In the genomic region with DNA sequence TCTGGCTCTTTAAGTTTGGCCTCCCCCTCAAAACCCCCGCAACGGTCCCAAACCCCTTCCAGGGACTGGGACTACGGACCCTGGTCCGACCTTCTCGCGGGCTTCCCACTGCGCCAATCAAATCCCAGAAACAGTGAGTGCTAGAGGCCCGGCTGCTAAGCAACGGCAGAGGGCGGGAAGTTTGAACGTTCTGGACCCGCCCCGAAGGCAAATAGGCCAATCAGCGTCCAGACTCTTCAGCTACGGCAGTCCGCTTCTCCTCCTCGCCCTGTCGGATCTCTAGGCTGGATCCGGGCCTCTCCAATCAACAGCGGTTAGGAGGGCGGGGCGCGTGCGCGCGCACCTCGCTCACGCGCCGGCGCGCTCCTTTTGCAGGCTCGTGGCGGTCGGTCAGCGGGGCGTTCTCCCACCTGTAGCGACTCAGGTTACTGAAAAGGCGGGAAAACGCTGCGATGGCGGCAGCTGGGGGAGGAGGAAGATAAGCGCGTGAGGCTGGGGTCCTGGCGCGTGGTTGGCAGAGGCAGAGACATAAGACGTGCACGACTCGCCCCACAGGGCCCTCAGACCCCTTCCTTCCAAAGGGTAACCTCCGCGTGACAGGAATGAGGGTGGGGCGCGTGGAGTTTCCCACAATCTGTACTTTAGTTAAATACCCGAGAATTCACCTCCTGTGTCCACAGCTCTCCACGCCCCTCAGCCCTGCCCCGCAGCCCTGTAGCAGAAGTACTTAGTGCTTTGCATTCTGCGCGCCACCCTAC, we compare ENCODE assay signal across 1 cellular context.
A peak's percentile ranks its signal among the peaks of the same experiment; 100 is the strongest.
TF ChIP-seq lines count a peak whose summit lies in the region.

TSS of gene MSH5 (plus strand) at position 367 of the 758 bp plus-strand sequence. CDS start 462 bp downstream, outside the sequence.

TF ChIP-seq in HepG2, 621 proteins besides CTCF, POLR2A, EP300 and RAD21 (continued from another document and continues in another):
- TF ChIP-seq, protein P1, sequence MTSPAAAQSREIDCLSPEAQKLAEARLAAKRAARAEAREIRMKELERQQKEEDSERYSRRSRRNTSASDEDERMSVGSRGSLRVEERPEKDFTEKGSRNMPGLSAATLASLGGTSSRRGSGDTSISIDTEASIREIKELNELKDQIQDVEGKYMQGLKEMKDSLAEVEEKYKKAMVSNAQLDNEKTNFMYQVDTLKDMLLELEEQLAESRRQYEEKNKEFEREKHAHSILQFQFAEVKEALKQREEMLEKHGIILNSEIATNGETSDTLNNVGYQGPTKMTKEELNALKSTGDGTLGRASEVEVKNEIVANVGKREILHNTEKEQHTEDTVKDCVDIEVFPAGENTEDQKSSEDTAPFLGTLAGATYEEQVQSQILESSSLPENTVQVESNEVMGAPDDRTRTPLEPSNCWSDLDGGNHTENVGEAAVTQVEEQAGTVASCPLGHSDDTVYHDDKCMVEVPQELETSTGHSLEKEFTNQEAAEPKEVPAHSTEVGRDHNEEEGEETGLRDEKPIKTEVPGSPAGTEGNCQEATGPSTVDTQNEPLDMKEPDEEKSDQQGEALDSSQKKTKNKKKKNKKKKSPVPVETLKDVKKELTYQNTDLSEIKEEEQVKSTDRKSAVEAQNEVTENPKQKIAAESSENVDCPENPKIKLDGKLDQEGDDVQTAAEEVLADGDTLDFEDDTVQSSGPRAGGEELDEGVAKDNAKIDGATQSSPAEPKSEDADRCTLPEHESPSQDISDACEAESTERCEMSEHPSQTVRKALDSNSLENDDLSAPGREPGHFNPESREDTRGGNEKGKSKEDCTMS (CRISPR knock-in tag; conservative IDR thresholded peaks at IDR 0.05): no peak
- TF ChIP-seq MTA3 (CRISPR knock-in tag; IDR thresholded peaks at IDR 0.05) (peak; percentile 38; the same call in 1 of the 2 replicates), ZNF766 (CRISPR knock-in tag; IDR thresholded peaks at IDR 0.05; ENCODE audit: borderline replicate concordance) (peak; percentile 93; the same call in 1 of the 2 replicates), AHR (CRISPR knock-in tag; IDR thresholded peaks at IDR 0.05) (peak; percentile 89; the same call in 1 of the 2 replicates), ZNF562 (CRISPR knock-in tag; IDR thresholded peaks at IDR 0.05; ENCODE audit: borderline replicate concordance) (peak; percentile 96), RFXAP (CRISPR knock-in tag; IDR thresholded peaks at IDR 0.05; ENCODE audit: borderline replicate concordance) (peak; percentile 98), AGO2 (optimal IDR thresholded peaks at IDR 0.05; ENCODE audit: low read depth, low read length) (peak; percentile 78), GABPB1 (CRISPR knock-in tag; IDR thresholded peaks at IDR 0.05) (peak; percentile 81), ZNF20 (CRISPR knock-in tag; IDR thresholded peaks at IDR 0.05) (peak; percentile 91), ZNF225 (CRISPR knock-in tag; IDR thresholded peaks at IDR 0.05) (peak; percentile 77; the same call in 1 of the 2 replicates), ZFYVE20 (CRISPR knock-in tag; IDR thresholded peaks at IDR 0.05; ENCODE audit: borderline replicate concordance, low read depth) (peak; percentile 95), ZNF740 (CRISPR knock-in tag; IDR thresholded peaks at IDR 0.05) (0 out of 2 replicates have a peak, but pooled peaks have one; percentile 73), ZNF607 (CRISPR knock-in tag; IDR thresholded peaks at IDR 0.05; ENCODE audit: borderline replicate concordance) (peak; percentile 97), ZFP37 (CRISPR knock-in tag; IDR thresholded peaks at IDR 0.05; ENCODE audit: borderline replicate concordance) (peak; percentile 84; the same call in 1 of the 2 replicates), HOXD1 (CRISPR knock-in tag; IDR thresholded peaks at IDR 0.05) (peak; percentile 32), MBNL3 (CRISPR knock-in tag; conservative IDR thresholded peaks at IDR 0.05) (no peak), NR2F1 (CRISPR knock-in tag; IDR thresholded peaks at IDR 0.05) (0 out of 4 replicates have a peak, but pooled peaks of 1 of the 2 experiments have one; percentile 14), JARID2 (CRISPR knock-in tag; IDR thresholded peaks at IDR 0.05; ENCODE audit: insufficient replicate concordance) (peak; percentile 33), ZMYM3 (CRISPR knock-in tag; IDR thresholded peaks at IDR 0.05) (no peak; the same call in 1 of the 2 replicates), ZEB1 (IDR thresholded peaks at IDR 0.05; ENCODE audit: insufficient replicate concordance, low read depth) (no peak), IRF2 (CRISPR knock-in tag; IDR thresholded peaks at IDR 0.05) (no peak; the same call in 1 of the 2 replicates), ZNF430 (CRISPR knock-in tag; IDR thresholded peaks at IDR 0.05) (peak; percentile 98; the same call in 1 of the 2 replicates), HOMEZ (CRISPR knock-in tag; IDR thresholded peaks at IDR 0.05; ENCODE audit: low read depth) (peak; percentile 75), NFKB2 (CRISPR knock-in tag; IDR thresholded peaks at IDR 0.05; ENCODE audit: borderline replicate concordance) (peak; percentile 98), ZNF382 (CRISPR knock-in tag; IDR thresholded peaks at IDR 0.05; ENCODE audit: borderline replicate concordance) (no peak), ZZZ3 (CRISPR knock-in tag; IDR thresholded peaks at IDR 0.05; ENCODE audit: borderline replicate concordance) (peak; percentile 95), FOXJ3 (CRISPR knock-in tag; IDR thresholded peaks at IDR 0.05; ENCODE audit: borderline replicate concordance) (peak; percentile 51; the same call in 1 of the 2 replicates), KMT2B (CRISPR knock-in tag; IDR thresholded peaks at IDR 0.05) (peak; percentile 88), ARNT (IDR thresholded peaks at IDR 0.05) (no peak), ZNF543 (CRISPR knock-in tag; IDR thresholded peaks at IDR 0.05) (peak; percentile 95), TRIM22 (IDR thresholded peaks at IDR 0.05) (no peak), FOSL1 (CRISPR knock-in tag; IDR thresholded peaks at IDR 0.05; ENCODE audit: borderline replicate concordance) (no peak), TARDBP (CRISPR knock-in tag; IDR thresholded peaks at IDR 0.05) (peak; percentile 90), ZNF598 (CRISPR knock-in tag; IDR thresholded peaks at IDR 0.05; ENCODE audit: borderline replicate concordance) (peak; percentile 96), ZNF639 (CRISPR knock-in tag; conservative IDR thresholded peaks at IDR 0.05) (peak; percentile 87), RBFOX2 (IDR thresholded peaks at IDR 0.05; ENCODE audit: low read depth, low read length) (peak; percentile 96), ZBTB43 (CRISPR knock-in tag; conservative IDR thresholded peaks at IDR 0.05) (peak; percentile 67; the same call in 1 of the 2 replicates)
- TF ChIP-seq, protein P2, sequence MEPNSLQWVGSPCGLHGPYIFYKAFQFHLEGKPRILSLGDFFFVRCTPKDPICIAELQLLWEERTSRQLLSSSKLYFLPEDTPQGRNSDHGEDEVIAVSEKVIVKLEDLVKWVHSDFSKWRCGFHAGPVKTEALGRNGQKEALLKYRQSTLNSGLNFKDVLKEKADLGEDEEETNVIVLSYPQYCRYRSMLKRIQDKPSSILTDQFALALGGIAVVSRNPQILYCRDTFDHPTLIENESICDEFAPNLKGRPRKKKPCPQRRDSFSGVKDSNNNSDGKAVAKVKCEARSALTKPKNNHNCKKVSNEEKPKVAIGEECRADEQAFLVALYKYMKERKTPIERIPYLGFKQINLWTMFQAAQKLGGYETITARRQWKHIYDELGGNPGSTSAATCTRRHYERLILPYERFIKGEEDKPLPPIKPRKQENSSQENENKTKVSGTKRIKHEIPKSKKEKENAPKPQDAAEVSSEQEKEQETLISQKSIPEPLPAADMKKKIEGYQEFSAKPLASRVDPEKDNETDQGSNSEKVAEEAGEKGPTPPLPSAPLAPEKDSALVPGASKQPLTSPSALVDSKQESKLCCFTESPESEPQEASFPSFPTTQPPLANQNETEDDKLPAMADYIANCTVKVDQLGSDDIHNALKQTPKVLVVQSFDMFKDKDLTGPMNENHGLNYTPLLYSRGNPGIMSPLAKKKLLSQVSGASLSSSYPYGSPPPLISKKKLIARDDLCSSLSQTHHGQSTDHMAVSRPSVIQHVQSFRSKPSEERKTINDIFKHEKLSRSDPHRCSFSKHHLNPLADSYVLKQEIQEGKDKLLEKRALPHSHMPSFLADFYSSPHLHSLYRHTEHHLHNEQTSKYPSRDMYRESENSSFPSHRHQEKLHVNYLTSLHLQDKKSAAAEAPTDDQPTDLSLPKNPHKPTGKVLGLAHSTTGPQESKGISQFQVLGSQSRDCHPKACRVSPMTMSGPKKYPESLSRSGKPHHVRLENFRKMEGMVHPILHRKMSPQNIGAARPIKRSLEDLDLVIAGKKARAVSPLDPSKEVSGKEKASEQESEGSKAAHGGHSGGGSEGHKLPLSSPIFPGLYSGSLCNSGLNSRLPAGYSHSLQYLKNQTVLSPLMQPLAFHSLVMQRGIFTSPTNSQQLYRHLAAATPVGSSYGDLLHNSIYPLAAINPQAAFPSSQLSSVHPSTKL (CRISPR knock-in tag; IDR thresholded peaks at IDR 0.05): peak; percentile 41; the same call in 1 of the 2 replicates
- TF ChIP-seq, protein P3, sequence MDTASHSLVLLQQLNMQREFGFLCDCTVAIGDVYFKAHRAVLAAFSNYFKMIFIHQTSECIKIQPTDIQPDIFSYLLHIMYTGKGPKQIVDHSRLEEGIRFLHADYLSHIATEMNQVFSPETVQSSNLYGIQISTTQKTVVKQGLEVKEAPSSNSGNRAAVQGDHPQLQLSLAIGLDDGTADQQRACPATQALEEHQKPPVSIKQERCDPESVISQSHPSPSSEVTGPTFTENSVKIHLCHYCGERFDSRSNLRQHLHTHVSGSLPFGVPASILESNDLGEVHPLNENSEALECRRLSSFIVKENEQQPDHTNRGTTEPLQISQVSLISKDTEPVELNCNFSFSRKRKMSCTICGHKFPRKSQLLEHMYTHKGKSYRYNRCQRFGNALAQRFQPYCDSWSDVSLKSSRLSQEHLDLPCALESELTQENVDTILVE (CRISPR knock-in tag; IDR thresholded peaks at IDR 0.05): peak; percentile 77
- TF ChIP-seq, protein P4, sequence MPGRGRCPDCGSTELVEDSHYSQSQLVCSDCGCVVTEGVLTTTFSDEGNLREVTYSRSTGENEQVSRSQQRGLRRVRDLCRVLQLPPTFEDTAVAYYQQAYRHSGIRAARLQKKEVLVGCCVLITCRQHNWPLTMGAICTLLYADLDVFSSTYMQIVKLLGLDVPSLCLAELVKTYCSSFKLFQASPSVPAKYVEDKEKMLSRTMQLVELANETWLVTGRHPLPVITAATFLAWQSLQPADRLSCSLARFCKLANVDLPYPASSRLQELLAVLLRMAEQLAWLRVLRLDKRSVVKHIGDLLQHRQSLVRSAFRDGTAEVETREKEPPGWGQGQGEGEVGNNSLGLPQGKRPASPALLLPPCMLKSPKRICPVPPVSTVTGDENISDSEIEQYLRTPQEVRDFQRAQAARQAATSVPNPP (CRISPR knock-in tag; IDR thresholded peaks at IDR 0.05): peak; percentile 97
- TF ChIP-seq, protein P5, sequence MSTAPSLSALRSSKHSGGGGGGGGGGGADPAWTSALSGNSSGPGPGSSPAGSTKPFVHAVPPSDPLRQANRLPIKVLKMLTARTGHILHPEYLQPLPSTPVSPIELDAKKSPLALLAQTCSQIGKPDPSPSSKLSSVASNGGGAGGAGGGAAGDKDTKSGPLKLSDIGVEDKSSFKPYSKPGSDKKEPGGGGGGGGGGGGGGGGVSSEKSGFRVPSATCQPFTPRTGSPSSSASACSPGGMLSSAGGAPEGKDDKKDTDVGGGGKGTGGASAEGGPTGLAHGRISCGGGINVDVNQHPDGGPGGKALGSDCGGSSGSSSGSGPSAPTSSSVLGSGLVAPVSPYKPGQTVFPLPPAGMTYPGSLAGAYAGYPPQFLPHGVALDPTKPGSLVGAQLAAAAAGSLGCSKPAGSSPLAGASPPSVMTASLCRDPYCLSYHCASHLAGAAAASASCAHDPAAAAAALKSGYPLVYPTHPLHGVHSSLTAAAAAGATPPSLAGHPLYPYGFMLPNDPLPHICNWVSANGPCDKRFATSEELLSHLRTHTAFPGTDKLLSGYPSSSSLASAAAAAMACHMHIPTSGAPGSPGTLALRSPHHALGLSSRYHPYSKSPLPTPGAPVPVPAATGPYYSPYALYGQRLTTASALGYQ (CRISPR knock-in tag; IDR thresholded peaks at IDR 0.05): peak; percentile 15
